In genomic region chr2:210481601-210482124, GRCh38 we compare ENCODE assay signal across 19 cellular contexts.
"Had no signal": no experiment of that assay in that cellular context is flagged by ENCODE, and none has a peak within 500 bp of the region (broad histone marks: within the 10 kb centered on the region; RNA-seq: fewer than 3 reads in every experiment).

No MANE protein-coding gene starts in this region.

- H3K36me3 ChIP-seq: esophagus squamous epithelium, neutrophil, stomach had no signal

- H3K27ac ChIP-seq: esophagus squamous epithelium, neutrophil, psoas muscle, skin epidermis, stomach had no signal

- ATAC-seq: effector memory CD8-positive, alpha-beta T cell; left cardiac atrium; psoas muscle; sciatic nerve had no signal

- H3K27me3 Mint-ChIP-seq: effector memory CD8-positive, alpha-beta T cell; type B pancreatic cell had no signal

- H3K9me3 ChIP-seq: esophagus squamous epithelium, neutrophil, psoas muscle had no signal

- H3K4me3 Mint-ChIP-seq: effector memory CD8-positive, alpha-beta T cell; nephron progenitor cell; type B pancreatic cell had no signal

- H3K4me3 ChIP-seq: esophagus squamous epithelium, psoas muscle, skin epidermis, stomach had no signal

- DNase-seq: effector memory CD8-positive, alpha-beta T cell; esophagus squamous epithelium; foreskin fibroblast; kidney; left cardiac atrium; mesendoderm; naive B cell; nephron progenitor cell; psoas muscle; retina; stimulated activated CD4-positive, alpha-beta T cell treated with anti-CD3 and anti-CD28 coated beads, Interleukin-2, amount 100 ng/mL, for 24 hours; stimulated activated CD4-positive, alpha-beta T cell treated with anti-CD3 and anti-CD28 coated beads, Interleukin-4, amount 100 ng/mL, for 4 hours; stimulated activated naive CD4-positive, alpha-beta T cell; stomach; substantia nigra had no signal

- H3K27me3 ChIP-seq: esophagus squamous epithelium, neutrophil, stomach had no signal

- H3K27ac Mint-ChIP-seq: naive B cell, type B pancreatic cell had no signal
